ENCODE assay signal across 28 cellular contexts in genomic region chr13:66391322-66391721, GRCh38.
"Had no signal": no experiment of that assay in that cellular context is flagged by ENCODE, and none has a peak within 500 bp of the region (broad histone marks: within the 10 kb centered on the region; RNA-seq: fewer than 3 reads in every experiment).

No MANE protein-coding gene starts in this region.

- H3K27me3 ChIP-seq: neural progenitor cell, ovary, right lobe of liver, sigmoid colon, suprapubic skin, testis, tibial artery, transverse colon, vagina had no signal

- H3K4me1 ChIP-seq: neural progenitor cell, parathyroid adenoma, psoas muscle, right lobe of liver, sigmoid colon, suprapubic skin, testis, tibial artery, transverse colon, vagina had no signal

- H3K4me2 ChIP-seq: neural progenitor cell had no signal

- DNase-seq: natural killer cell; occipital lobe; ovary; posterior cingulate gyrus; psoas muscle; right cardiac atrium; right lobe of liver; sigmoid colon; small intestine; stimulated activated CD4-positive, alpha-beta T cell treated with anti-CD3 and anti-CD28 coated beads, Interleukin-15, amount 100 ng/mL, for 24 hours; stimulated activated CD4-positive, alpha-beta T cell treated with anti-CD3 and anti-CD28 coated beads, Interleukin-2, amount 100 ng/mL, for 24 hours; stimulated activated CD4-positive, alpha-beta T cell treated with anti-CD3 and anti-CD28 coated beads, Interleukin-2, amount 100 ng/mL, for 48 hours; stimulated activated CD4-positive, alpha-beta T cell treated with anti-CD3 and anti-CD28 coated beads, Interleukin-4, amount 100 ng/mL, for 24 hours; stimulated activated naive CD4-positive, alpha-beta T cell; stimulated activated naive CD8-positive, alpha-beta T cell treated with anti-CD3 and anti-CD28 coated beads, Interleukin-15, amount 100 ng/mL, for 72 hours; stimulated activated naive CD8-positive, alpha-beta T cell treated with anti-CD3 and anti-CD28 coated beads, Interleukin-15, Interleukin-2, amounts not matched to agents 100 U/mL and 50 U/mL, for 24 hours; substantia nigra; testis; tibial artery; transverse colon had no signal

- H3K9me3 ChIP-seq: ovary, psoas muscle, right lobe of liver, sigmoid colon, suprapubic skin, testis, tibial artery, transverse colon, vagina had no signal

- H2AFZ ChIP-seq: neural progenitor cell, parathyroid adenoma had no signal

- H3K36me3 Mint-ChIP-seq: natural killer cell; neural progenitor cell; stimulated activated effector memory CD8-positive, alpha-beta T cell treated with anti-CD3 and anti-CD28 coated beads, Interleukin-12 subunit alpha, Interleukin-12 subunit beta, amount 100 ng/mL, for 72 hours; type B pancreatic cell had no signal

- H3K27ac Mint-ChIP-seq: natural killer cell; nephron; neural progenitor cell; progenitor cell of endocrine pancreas; stimulated activated effector memory CD8-positive, alpha-beta T cell treated with anti-CD3 and anti-CD28 coated beads, Interleukin-12 subunit alpha, Interleukin-12 subunit beta, amount 100 ng/mL, for 72 hours; stimulated activated naive CD8-positive, alpha-beta T cell treated with anti-CD3 and anti-CD28 coated beads, Interleukin-15, amount 100 ng/mL, for 72 hours; type B pancreatic cell had no signal

- H3K36me3 ChIP-seq: neural progenitor cell, ovary, right lobe of liver, sigmoid colon, suprapubic skin, tibial artery, transverse colon, vagina had no signal

- H3K79me2 ChIP-seq: parathyroid adenoma had no signal

- H3K4me3 ChIP-seq: neural progenitor cell, ovary, psoas muscle, right lobe of liver, sigmoid colon, suprapubic skin, testis, tibial artery, transverse colon, vagina had no signal

- H3K9ac ChIP-seq: neural progenitor cell, parathyroid adenoma had no signal

- ATAC-seq: natural killer cell; psoas muscle; right cardiac atrium; right lobe of liver; stimulated activated effector memory CD8-positive, alpha-beta T cell treated with anti-CD3 and anti-CD28 coated beads, Interleukin-12 subunit alpha, Interleukin-12 subunit beta, amount 100 ng/mL, for 72 hours; stimulated activated naive CD8-positive, alpha-beta T cell treated with anti-CD3 and anti-CD28 coated beads, Interleukin-15, amount 100 ng/mL, for 72 hours; stimulated activated naive CD8-positive, alpha-beta T cell treated with anti-CD3 and anti-CD28 coated beads, Interleukin-15, Interleukin-2, amounts not matched to agents 100 U/mL and 50 U/mL, for 24 hours had no signal

- H3K4me3 Mint-ChIP-seq: natural killer cell; nephron; neural progenitor cell; stimulated activated effector memory CD8-positive, alpha-beta T cell treated with anti-CD3 and anti-CD28 coated beads, Interleukin-12 subunit alpha, Interleukin-12 subunit beta, amount 100 ng/mL, for 72 hours; stimulated activated naive CD8-positive, alpha-beta T cell treated with anti-CD3 and anti-CD28 coated beads, Interleukin-15, amount 100 ng/mL, for 72 hours; type B pancreatic cell had no signal

- H3K9me3 Mint-ChIP-seq: nephron, neural progenitor cell, type B pancreatic cell had no signal

- H3K27ac ChIP-seq: neural progenitor cell, ovary, parathyroid adenoma, psoas muscle, right lobe of liver, sigmoid colon, suprapubic skin, testis, tibial artery, transverse colon, vagina had no signal

- H3K27me3 Mint-ChIP-seq: progenitor cell of endocrine pancreas; stimulated activated naive CD8-positive, alpha-beta T cell treated with anti-CD3 and anti-CD28 coated beads, Interleukin-15, amount 100 ng/mL, for 72 hours; type B pancreatic cell had no signal

- H3K4me1 Mint-ChIP-seq: natural killer cell; nephron; neural progenitor cell; stimulated activated effector memory CD8-positive, alpha-beta T cell treated with anti-CD3 and anti-CD28 coated beads, Interleukin-12 subunit alpha, Interleukin-12 subunit beta, amount 100 ng/mL, for 72 hours; stimulated activated naive CD8-positive, alpha-beta T cell treated with anti-CD3 and anti-CD28 coated beads, Interleukin-15, amount 100 ng/mL, for 72 hours had no signal
